ENCODE assay signal across 24 cellular contexts in the genomic region with DNA sequence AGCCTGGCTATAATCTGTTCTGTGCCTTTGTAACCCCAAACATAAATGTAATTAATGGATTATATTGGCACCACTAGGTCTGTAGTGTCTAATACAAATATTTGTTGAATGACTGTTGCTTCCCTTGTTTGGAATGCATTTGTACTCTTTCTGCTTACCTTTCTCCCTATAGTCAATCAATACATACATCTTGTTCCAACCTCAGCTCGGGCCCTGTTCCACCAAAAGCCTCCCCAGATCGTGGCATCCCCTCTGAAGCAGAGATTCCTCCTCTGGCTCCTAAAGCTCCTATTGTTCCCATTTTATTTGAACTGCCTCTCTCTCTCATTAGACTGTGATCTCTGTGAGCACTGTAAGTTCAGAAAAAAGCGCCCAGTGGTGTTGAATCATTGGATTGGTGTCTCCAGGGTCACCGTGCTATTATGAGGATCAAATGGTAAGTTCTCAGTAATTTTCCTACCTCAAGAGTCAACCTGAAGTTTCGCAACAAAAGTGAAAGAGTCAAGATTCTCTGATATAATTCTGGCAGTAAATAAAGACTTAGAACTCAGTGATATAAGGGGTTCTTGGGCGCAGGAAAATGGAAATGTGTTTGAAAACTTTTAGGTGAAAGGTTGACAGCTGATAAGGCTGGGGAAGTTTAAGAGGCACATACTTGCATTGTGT.
DNase-seq lines count a peak whose midpoint lies in the region; ATAC-seq and TF ChIP-seq lines count a peak whose summit lies in the region.
"Had no signal": no experiment of that assay in that cellular context is flagged by ENCODE, and none has a peak within 500 bp of the region (broad histone marks: within the 10 kb centered on the region; RNA-seq: fewer than 3 reads in every experiment).

No MANE protein-coding gene starts in this region.

- H3K36me3 ChIP-seq in PC-9 (ENCODE audit: low read depth), result no peaks in the 10 kb centered on the region
- H3K36me3 ChIP-seq in left lung, result no peaks in the 10 kb centered on the region
- H3K36me3 ChIP-seq in upper lobe of left lung, result no peaks in the 10 kb centered on the region
- no peaks in the 10 kb centered on the region for H3K36me3 ChIP-seq in testis (ENCODE audit: low read depth, missing control alignments)
- H3K36me3 ChIP-seq: gastroesophageal sphincter had no signal

- no peaks in the 10 kb centered on the region for H4K20me1 ChIP-seq in PC-9 (ENCODE audit: insufficient read depth)

- CTCF ChIA-PET in PC-9 (lab: Charles Lee), result interaction anchor here (0.6 kb wide), 1 partner anchor 65 kb away, joined by 5 read pairs; no protein-coding TSS in a partner anchor

- POLR2A ChIA-PET in PC-9 (lab: Charles Lee; ENCODE audit: unreplicated experiment), result no interaction called here

- H3K27me3 ChIP-seq in PC-9 (ENCODE audit: insufficient read depth, low read depth) (no peaks in the 10 kb centered on the region), left lung (no peaks in the 10 kb centered on the region), upper lobe of left lung (no peaks in the 10 kb centered on the region), testis (no peaks in the 10 kb centered on the region)
- H3K27me3 ChIP-seq: gastroesophageal sphincter had no signal

- H3K4me1 ChIP-seq in PC-9 (replicated peaks; ENCODE audit: insufficient read depth), result peaks cover 32% of the 10 kb centered on the region
- no peaks in the 10 kb centered on the region for H3K4me1 ChIP-seq in left lung
- H3K4me1 ChIP-seq in upper lobe of left lung, result no peaks in the 10 kb centered on the region
- no peaks in the 10 kb centered on the region for H3K4me1 ChIP-seq in testis
- H3K4me1 ChIP-seq: gastroesophageal sphincter, psoas muscle had no signal

- no peaks in the 10 kb centered on the region for H3K79me2 ChIP-seq in PC-9 (ENCODE audit: low read depth)

- TF ChIP-seq CTCF in PC-9 (conservative IDR thresholded peaks at IDR 0.05), result no peak
- no peak for TF ChIP-seq CTCF in left lung (IDR thresholded peaks at IDR 0.05)
- TF ChIP-seq CTCF in upper lobe of left lung (IDR thresholded peaks at IDR 0.05), result no peak
- no peak for TF ChIP-seq CTCF in testis (IDR thresholded peaks at IDR 0.05)

- DNase-seq in NCI-H748 (lab: John Stamatoyannopoulos, UW; ENCODE audit: unreplicated experiment) (peak; percentile 21), NCI-H748 treated with DMSO at 0.1 percent for 48 hours (lab: John Stamatoyannopoulos, UW) (no peak), PC-9 (peak; percentile 29 to 92), left lung (no peak), upper lobe of left lung (peak in 1 of 2 donors; percentile 27), testis (no peak), erythroblast (lab: John Stamatoyannopoulos, UW) (no peak), retina (no peak)
- DNase-seq: activated CD8-positive, alpha-beta T cell treated with anti-CD3 and anti-CD28 coated beads for 36 hours; anterior cingulate cortex; CD8-positive, alpha-beta T cell; cortex of kidney; GDM1; hypothalamus; immature natural killer cell; naive B cell; NCI-H1417; NCI-H2107; NCI-H446; psoas muscle; stimulated activated naive CD4-positive, alpha-beta T cell treated with Interleukin-2 at 50 U/mL for 16 hours; T-helper 2 cell had no signal

- H3K9me3 ChIP-seq in PC-9 (ENCODE audit: insufficient read depth, low read depth) (no peaks in the 10 kb centered on the region), left lung (no peaks in the 10 kb centered on the region), upper lobe of left lung (no peaks in the 10 kb centered on the region), testis (no peaks in the 10 kb centered on the region)
- H3K9me3 ChIP-seq: gastroesophageal sphincter, psoas muscle had no signal

- no TSS peak for BruUV-seq in PC-9 (replicated peaks; lab: Mats Ljungman, UMichigan)

- peak overlapping the region; percentile 70 for H3K4me2 ChIP-seq in PC-9

- TF ChIP-seq POLR2A in upper lobe of left lung (IDR thresholded peaks at IDR 0.05), result no peak
- no peak for TF ChIP-seq POLR2A in testis (IDR thresholded peaks at IDR 0.05)
- no peak for TF ChIP-seq POLR2A in erythroblast (IDR thresholded peaks at IDR 0.05; ENCODE audit: low read length)

- peak overlapping the region; percentile 18; the same call in 1 of the 2 replicates for H3K4me3 ChIP-seq in PC-9
- H3K4me3 ChIP-seq in left lung, result no peak overlapping the region
- no peak overlapping the region for H3K4me3 ChIP-seq in upper lobe of left lung
- no peak overlapping the region for H3K4me3 ChIP-seq in testis
- H3K4me3 ChIP-seq: gastroesophageal sphincter, psoas muscle had no signal

- H3K9me2 ChIP-seq in PC-9 (ENCODE audit: insufficient read depth), result no peaks in the 10 kb centered on the region

- peak; percentile 90 for ATAC-seq in left lung
- ATAC-seq in upper lobe of left lung (ENCODE audit: low FRiP score in 2 of 2), result no peak
- ATAC-seq: activated CD8-positive, alpha-beta T cell treated with anti-CD3 and anti-CD28 coated beads for 36 hours; CD8-positive, alpha-beta T cell; gastroesophageal sphincter; left lobe of liver; psoas muscle had no signal

- peaks cover 23% of the 10 kb centered on the region for H3F3A ChIP-seq in PC-9 (ENCODE audit: insufficient read depth, low read depth)

- WGBS in upper lobe of left lung, 2 donors, result 60 to 63% methylated on average over 6 of the region's 6 CpGs
- 63 to 76% methylated on average over 6 of the region's 6 CpGs for WGBS in testis, 2 donors

- peak overlapping the region; percentile 73 for H2AFZ ChIP-seq in PC-9

- intact Hi-C loops in PC-9 (cut with micrococcal nuclease; ENCODE audit: unreplicated experiment), result no loop called here
- intact Hi-C loops in left lung (cut with DNase I), result no loop called here
- intact Hi-C loops in testis (cut with DNase I; ENCODE audit: low total_unique reads), result no loop called here

- TF ChIP-seq EP300 in upper lobe of left lung (IDR thresholded peaks at IDR 0.05), result peak in 1 of 4 donors; percentile 30

- H3K27ac ChIP-seq in PC-9 (peak overlapping the region; percentile 89), left lung (peak overlapping the region in 1 of 2 donors; percentile 50), upper lobe of left lung (peak overlapping the region in 3 of 4 donors; percentile 27 to 58 (median 33)), testis (no peak overlapping the region)
- H3K27ac ChIP-seq: gastroesophageal sphincter, psoas muscle had no signal

Comparison
In these comparisons a context has a peak if more than half of its experiments do, and no peak if none do; other contexts are left out.
1. DNase-seq: peak in NCI-H748 (single experiment) and PC-9 (2 of 2); none in NCI-H748 treated with DMSO at 0.1 percent for 48 hours (single experiment), left lung (0 of 2), testis (single experiment), erythroblast (0 of 2) and retina (single experiment).
2. H3K27ac ChIP-seq: peak in PC-9 (single experiment) and upper lobe of left lung (3 of 4); none in testis (0 of 2).